Comparison of ENCODE assay signal across 35 cellular contexts in genomic region chr6:4763921-4764320, GRCh38.
"Had no signal": no experiment of that assay in that cellular context is flagged by ENCODE, and none has a peak within 500 bp of the region (broad histone marks: within the 10 kb centered on the region; RNA-seq: fewer than 3 reads in every experiment).

No MANE protein-coding gene starts in this region.

- DNase-seq: Karpas-422, Kasumi-1, MG63, MM.1S, MV-4-11, NCI-H1048, NCI-H1092, NCI-H1092 treated with DMSO at 0.1 percent for 48 hours, NCI-H1105, NCI-H1105 treated with DMSO at 0.1 percent for 48 hours, NCI-H1417, NCI-H1417 treated with DMSO at 0.1 percent for 48 hours, NCI-H1436, NCI-H1436 treated with DMSO at 0.1 percent for 48 hours, NCI-H146, NCI-H1694, NCI-H1694 treated with DMSO at 0.1 percent for 48 hours, NCI-H187, NCI-H187 treated with DMSO at 0.1 percent for 48 hours, NCI-H1930, NCI-H2029, NCI-H2029 treated with DMSO at 0.1 percent for 48 hours, NCI-H2081, NCI-H2081 treated with DMSO at 0.1 percent for 48 hours, NCI-H2107, NCI-H2171, NCI-H2171 treated with DMSO at 0.1 percent for 48 hours, NCI-H2227 treated with DMSO at 0.1 percent for 48 hours, NCI-H226, NCI-H345, NCI-H446, NCI-H446 treated with DMSO at 0.1 percent for 48 hours, NCI-H510A, NCI-H510A treated with DMSO at 0.1 percent for 48 hours, NCI-H524 had no signal

- H3K4me3 ChIP-seq: MG63 had no signal

- H3K36me3 ChIP-seq: MG63 had no signal

- H3K27me3 ChIP-seq: MG63 had no signal
